20 cellular contexts compared by ENCODE assay signal in the genomic region with DNA sequence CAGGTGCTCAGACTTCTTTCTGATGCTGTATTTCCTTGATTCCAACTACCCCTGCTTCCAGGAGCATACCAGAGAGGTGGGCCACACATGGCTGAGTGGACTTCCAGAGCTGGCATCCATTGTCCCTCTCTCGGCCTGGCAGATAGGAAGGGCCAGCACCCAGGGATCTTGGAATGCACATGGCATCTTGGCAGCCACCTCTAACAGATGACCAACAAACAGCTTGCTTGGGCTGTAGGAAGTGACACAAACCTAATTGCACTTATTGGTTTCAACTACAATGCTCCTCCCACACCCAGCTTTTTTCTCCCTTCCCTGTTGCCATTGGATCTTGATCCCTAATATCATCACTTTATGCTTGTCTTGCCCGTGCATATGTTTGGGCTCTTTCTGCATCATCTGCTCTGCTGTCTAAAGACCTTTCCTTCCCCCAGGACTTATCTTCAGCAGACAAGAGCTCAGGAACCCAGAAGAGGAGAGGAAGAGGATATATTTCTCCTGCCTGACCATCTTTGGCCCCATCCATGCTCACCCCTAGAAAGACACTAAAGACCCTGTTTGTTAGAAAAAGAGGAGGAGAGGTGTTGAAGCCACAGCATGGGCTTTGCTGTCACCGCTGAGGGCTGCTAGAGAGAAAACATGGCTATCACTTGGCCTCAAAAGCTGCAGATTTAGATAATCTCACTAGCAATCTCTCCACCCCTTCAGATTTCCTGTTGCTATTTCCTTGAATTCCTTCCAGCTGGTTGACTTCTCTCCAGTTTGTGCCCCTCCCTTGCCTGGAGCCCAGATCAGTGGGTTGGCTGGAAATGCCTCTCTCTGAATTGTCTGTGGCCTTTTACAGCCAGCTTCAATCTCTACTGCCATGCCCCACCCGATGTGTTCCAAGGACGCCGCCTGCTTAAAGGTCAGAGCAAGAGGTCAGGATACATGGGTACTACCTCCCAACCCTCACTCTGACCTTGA.
"Had no signal": no experiment of that assay in that cellular context is flagged by ENCODE, and none has a peak within 500 bp of the region (broad histone marks: within the 10 kb centered on the region; RNA-seq: fewer than 3 reads in every experiment).

No MANE protein-coding gene starts in this region.

- H3K4me1 ChIP-seq: body of pancreas had no signal

- DNase-seq: activated CD4-positive, alpha-beta T cell treated with anti-CD3 and anti-CD28 coated beads for 4 hours; activated CD8-positive, alpha-beta memory T cell treated with anti-CD3 and anti-CD28 coated beads, Interleukin-2, amount 50 U/mL, for 4 hours; activated CD8-positive, alpha-beta T cell treated with anti-CD3 and anti-CD28 coated beads, Interleukin-2, amount 10 ng/mL, durations not matched to agents 7 days and 5 days; activated gamma-delta T cell treated with Interleukin-2 at 50 U/mL for 16 hours; activated T-cell treated with anti-CD3 and anti-CD28 coated beads, Interleukin-2, amount 50 U/mL, for 72 hours; amniotic stem cell; body of pancreas; effector memory CD4-positive, alpha-beta T cell; head of caudate nucleus; left cardiac atrium; lower lobe of right lung; naive thymus-derived CD4-positive, alpha-beta T cell; retina; stimulated activated CD4-positive, alpha-beta T cell treated with anti-CD3 and anti-CD28 coated beads, Interleukin-4, amount 100 ng/mL, for 1 hour; stimulated activated naive B cell treated with anti-CD40 and anti-IgM and Interleukin-4, amounts not matched to agents 10 μg/mL and 1 μg/mL and 100 μg/mL, for 72 hours had no signal

- ATAC-seq: activated CD8-positive, alpha-beta T cell treated with anti-CD3 and anti-CD28 coated beads, Interleukin-2, amount 10 ng/mL, durations not matched to agents 7 days and 5 days; activated T-cell treated with anti-CD3 and anti-CD28 coated beads, Interleukin-2, amount 50 U/mL, for 72 hours; body of pancreas; left cardiac atrium; lower lobe of right lung; naive thymus-derived CD4-positive, alpha-beta T cell; stimulated activated naive B cell treated with anti-CD40 and anti-IgM and Interleukin-4, amounts not matched to agents 10 μg/mL and 1 μg/mL and 100 μg/mL, for 72 hours; WTC11 had no signal

- H3K27me3 ChIP-seq: body of pancreas, tibial nerve, vagina had no signal

- H3K27me3 Mint-ChIP-seq: stimulated activated naive B cell treated with anti-CD40 and anti-IgM and Interleukin-4, amounts not matched to agents 10 μg/mL and 1 μg/mL and 100 μg/mL, for 72 hours had no signal

- H3K36me3 ChIP-seq: lower lobe of right lung, neutrophil, tibial nerve, vagina had no signal

- H3K4me1 Mint-ChIP-seq: stimulated activated naive B cell treated with anti-CD40 and anti-IgM and Interleukin-4, amounts not matched to agents 10 μg/mL and 1 μg/mL and 100 μg/mL, for 72 hours had no signal

- H3K27ac Mint-ChIP-seq: activated CD8-positive, alpha-beta T cell treated with anti-CD3 and anti-CD28 coated beads, Interleukin-2, amount 10 ng/mL, durations not matched to agents 7 days and 5 days; activated naive CD8-positive, alpha-beta T cell; activated T-cell treated with anti-CD3 and anti-CD28 coated beads, Interleukin-2, amount 50 U/mL, for 72 hours; stimulated activated naive B cell treated with anti-CD40 and anti-IgM and Interleukin-4, amounts not matched to agents 10 μg/mL and 1 μg/mL and 100 μg/mL, for 72 hours; WTC11 had no signal

- H3K4me3 ChIP-seq: body of pancreas, lower lobe of right lung, tibial nerve, vagina had no signal

- H3K27ac ChIP-seq: body of pancreas, lower lobe of right lung, neutrophil, tibial nerve, vagina had no signal

- H3K9me3 Mint-ChIP-seq: activated T-cell treated with anti-CD3 and anti-CD28 coated beads, Interleukin-2, amount 50 U/mL, for 72 hours had no signal

- H3K36me3 Mint-ChIP-seq: activated naive CD8-positive, alpha-beta T cell; naive thymus-derived CD4-positive, alpha-beta T cell; WTC11 had no signal

- H3K9me3 ChIP-seq: body of pancreas, lower lobe of right lung, neutrophil, tibial nerve, vagina had no signal

- H3K4me3 Mint-ChIP-seq: activated CD8-positive, alpha-beta T cell treated with anti-CD3 and anti-CD28 coated beads, Interleukin-2, amount 10 ng/mL, durations not matched to agents 7 days and 5 days; activated naive CD8-positive, alpha-beta T cell; activated T-cell treated with anti-CD3 and anti-CD28 coated beads, Interleukin-2, amount 50 U/mL, for 72 hours; naive thymus-derived CD4-positive, alpha-beta T cell; stimulated activated naive B cell treated with anti-CD40 and anti-IgM and Interleukin-4, amounts not matched to agents 10 μg/mL and 1 μg/mL and 100 μg/mL, for 72 hours; WTC11 had no signal
